In genomic region chr20:18005170-18005989, GRCh38 we compare ENCODE assay signal across 10 cellular contexts. TPM values are rescaled to one million over a fixed set of nuclear protein-coding genes. Genes with fewer than 3 reads are reported as not detected.
DNase-seq lines count a peak whose midpoint lies in the region; ATAC-seq and TF ChIP-seq lines count a peak whose summit lies in the region.
"Had no signal": no experiment of that assay in that cellular context is flagged by ENCODE, and none has a peak within 500 bp of the region (broad histone marks: within the 10 kb centered on the region; RNA-seq: fewer than 3 reads in every experiment).

No MANE protein-coding gene starts in this region.

- intact Hi-C loops in stomach (cut with DNase I; ENCODE audit: low total_unique reads), result loop anchor here (10.0 kb wide), 1 partner anchor 501 kb away; no protein-coding TSS in a partner anchor

- 84 to 91% (median 85%) methylated on average over 21 of the region's 21 CpGs for WGBS in stomach, 5 donors

- H3K4me1 ChIP-seq in stomach, result peaks cover 15 to 48% (median 40%) of the 10 kb centered on the region in 4 donors
- H3K4me1 ChIP-seq in effector memory CD4-positive, alpha-beta T cell (ENCODE audit: control insufficient read depth, insufficient read depth, low read length, poor library complexity, severe bottlenecking), result no peaks in the 10 kb centered on the region

- peak overlapping the region in 3 of 5 donors; percentile 11 to 38 (median 24) for H3K27ac ChIP-seq in stomach
- H3K27ac ChIP-seq in effector memory CD4-positive, alpha-beta T cell (ENCODE audit: insufficient read depth, low read length, poor library complexity, severe bottlenecking), result no peak overlapping the region
- H3K27ac ChIP-seq: 22Rv1 had no signal

- no peak for TF ChIP-seq EP300 in stomach (IDR thresholded peaks at IDR 0.05)

- H3K4me3 ChIP-seq in stomach, result no peak overlapping the region
- H3K4me3 ChIP-seq in effector memory CD4-positive, alpha-beta T cell (ENCODE audit: insufficient read depth, low read depth, low read length, poor library complexity, severe bottlenecking), result no peak overlapping the region

- no peaks in the 10 kb centered on the region for H3K36me3 Mint-ChIP-seq in T-helper 17 cell (ENCODE audit: low read depth)

- H3K27me3 ChIP-seq in stomach, result no peaks in the 10 kb centered on the region
- no peaks in the 10 kb centered on the region for H3K27me3 ChIP-seq in effector memory CD4-positive, alpha-beta T cell (replicated peaks; ENCODE audit: control insufficient read depth, insufficient read depth, low read length, poor library complexity, severe bottlenecking)

- H3K4me3 Mint-ChIP-seq in T-helper 17 cell, result no peak overlapping the region
- H3K4me3 Mint-ChIP-seq: central memory CD8-positive, alpha-beta T cell had no signal

- POLR2A ChIA-PET in HEK293T (lab: Yijun Ruan, JAX), result interaction anchor here (1.3 kb wide), 1 partner anchor 53 kb away, joined by 3 read pairs; no protein-coding TSS in a partner anchor

- peak; percentile 88 for ATAC-seq in HG02973 (IDR thresholded peaks at IDR 0.05; ENCODE audit: unreplicated experiment)
- peak; percentile 30 for ATAC-seq in T-helper 17 cell

- DNase-seq in NCI-H146 (lab: John Stamatoyannopoulos, UW) (peak; percentile 31), NCI-H146 treated with DMSO at 0.1 percent for 48 hours (lab: John Stamatoyannopoulos, UW; ENCODE audit: unreplicated experiment) (no peak), T-helper 17 cell (no peak), stomach (no peak), HEK293T (ENCODE audit: extremely low spot score) (no peak)
- no peak for DNase-seq in effector memory CD4-positive, alpha-beta T cell
- no peak for DNase-seq in activated T-cell treated with anti-CD3 and anti-CD28 coated beads, Interleukin-2, amount 50 U/mL, for 1 hour

- peaks cover 5% of the 10 kb centered on the region for H3K27me3 Mint-ChIP-seq in T-helper 17 cell
- H3K27me3 Mint-ChIP-seq: central memory CD8-positive, alpha-beta T cell had no signal

- H3K4me1 Mint-ChIP-seq in T-helper 17 cell, result peaks cover 3% of the 10 kb centered on the region
- H3K4me1 Mint-ChIP-seq: central memory CD8-positive, alpha-beta T cell had no signal

- no peak for TF ChIP-seq CTCF in stomach (IDR thresholded peaks at IDR 0.05)

- H3K36me3 ChIP-seq in stomach, result no peaks in the 10 kb centered on the region
- no peaks in the 10 kb centered on the region for H3K36me3 ChIP-seq in effector memory CD4-positive, alpha-beta T cell (ENCODE audit: control insufficient read depth, insufficient read depth, low read length)

- H3K9me3 ChIP-seq in T-helper 17 cell (ENCODE audit: control insufficient read depth, low read length, poor library complexity, severe bottlenecking) (no peaks in the 10 kb centered on the region), stomach (no peaks in the 10 kb centered on the region)
- H3K9me3 ChIP-seq in effector memory CD4-positive, alpha-beta T cell (ENCODE audit: control insufficient read depth, low read length), result no peaks in the 10 kb centered on the region

- H3K27ac Mint-ChIP-seq in T-helper 17 cell, result no peak overlapping the region

- CTCF ChIA-PET in HEK293T (lab: Yijun Ruan, JAX), result no interaction called here

- no peak for TF ChIP-seq POLR2A in stomach (IDR thresholded peaks at IDR 0.05)

TF ChIP-seq in HEK293T, 16 proteins besides CTCF, POLR2A, EP300 and RAD21:
- TF ChIP-seq ELF4 (IDR thresholded peaks at IDR 0.05), result no peak
- TF ChIP-seq SP1 (IDR thresholded peaks at IDR 0.05), result no peak
- TF ChIP-seq L3MBTL2 (conservative IDR thresholded peaks at IDR 0.05), result no peak
- no peak for TF ChIP-seq HDGF (IDR thresholded peaks at IDR 0.05; ENCODE audit: borderline replicate concordance)
- no peak for TF ChIP-seq FOXK2 (IDR thresholded peaks at IDR 0.05)
- no peak for TF ChIP-seq SUZ12 (IDR thresholded peaks at IDR 0.05)
- TF ChIP-seq ZNF384 (IDR thresholded peaks at IDR 0.05), result no peak
- TF ChIP-seq NFRKB (IDR thresholded peaks at IDR 0.05), result no peak
- no peak for TF ChIP-seq FOXM1 (IDR thresholded peaks at IDR 0.05; ENCODE audit: borderline replicate concordance)
- no peak for TF ChIP-seq FOXA1 (IDR thresholded peaks at IDR 0.05)
- TF ChIP-seq BHLHE40 (IDR thresholded peaks at IDR 0.05; ENCODE audit: borderline replicate concordance), result no peak
- TF ChIP-seq CTBP1 (IDR thresholded peaks at IDR 0.05; ENCODE audit: borderline replicate concordance), result no peak

RNA-seq across cellular contexts. Expression of gene MGME1, which starts 36.6 kb away (rescaled TPM):
- total RNA-seq in T-helper 17 cell (10 to 100 TPM; 10.6 to 10.9 TPM), stomach (10 to 100 TPM in 1 of 5 donors, 1 to 10 TPM in 4; 2.3 to 19.1 (median 6.4) TPM)
- 10 to 100 TPM in 2 of 3 donors, 1 to 10 TPM in 1; 6.7 to 11.0 (median 10.1) TPM for polyA plus RNA-seq in stomach

RNA-seq across cellular contexts. Expression of gene SNX5, which starts 36.8 kb away (rescaled TPM):
- total RNA-seq in T-helper 17 cell, result 10 to 100 TPM; 63.8 to 71.5 TPM
- total RNA-seq in stomach, result 100 to 1,000 TPM in 4 of 5 donors, 10 to 100 TPM in 1; 47.3 to 202 (median 126) TPM
- polyA plus RNA-seq in stomach, result 10 to 100 TPM; 71.1 to 81.6 (median 73.8) TPM

RNA-seq across cellular contexts. Expression of gene OVOL2, which starts 52.3 kb away (rescaled TPM):
- not detected for total RNA-seq in T-helper 17 cell
- total RNA-seq in stomach, result 10 to 100 TPM; 10.7 to 58.3 (median 27.2) TPM
- polyA plus RNA-seq in stomach, result 10 to 100 TPM in 1 of 3 donors, 1 to 10 TPM in 2; 5.0 to 16.0 (median 8.5) TPM

Comparison
In these comparisons a context has a peak if more than half of its experiments do, and no peak if none do; other contexts are left out.
1. RNA of gene OVOL2, which starts 52.3 kb away (total RNA-seq): 10.7 to 58.3 TPM in stomach; not detected in T-helper 17 cell; every median in the first group is over 10 times any median in the second.